In genomic region chr1:201481761-201482493, GRCh38 we compare ENCODE assay signal across 9 cellular contexts. TPM values are rescaled to one million over a fixed set of nuclear protein-coding genes. Genes with fewer than 3 reads are reported as not detected.
A peak's percentile ranks its signal among the peaks of the same experiment; 100 is the strongest.
DNase-seq lines count a peak whose midpoint lies in the region; ATAC-seq, FAIRE-seq and TF ChIP-seq lines count a peak whose summit lies in the region.
"Had no signal": no experiment of that assay in that cellular context is flagged by ENCODE, and none has a peak within 500 bp of the region (broad histone marks: within the 10 kb centered on the region; RNA-seq: fewer than 3 reads in every experiment).

No MANE protein-coding gene starts in this region.

- ATAC-seq in GM21390 (IDR thresholded peaks at IDR 0.05; ENCODE audit: unreplicated experiment), result peak; percentile 68

- peak; percentile 94 for TF ChIP-seq CTCF in Calu3 (IDR thresholded peaks at IDR 0.05; ENCODE audit: unreplicated experiment)
- peak; percentile 91 for TF ChIP-seq CTCF in OCI-LY1 (IDR thresholded peaks at IDR 0.05; ENCODE audit: low read length)

- H3K9me3 ChIP-seq in OCI-LY1 (ENCODE audit: low read length) (no peaks in the 10 kb centered on the region), muscle layer of colon (ENCODE audit: low read length) (no peaks in the 10 kb centered on the region)

- H4K20me1 ChIP-seq in OCI-LY1 (ENCODE audit: insufficient read depth, low read length), result no peaks in the 10 kb centered on the region

- H3K79me2 ChIP-seq in OCI-LY1 (ENCODE audit: insufficient read depth, low read length), result no peaks in the 10 kb centered on the region

- DNase-seq in Calu3 (peak; percentile 94), HTR-8/SVneo (ENCODE audit: insufficient read length, low spot score) (peak; percentile 92), activated T-cell treated with anti-CD3 and anti-CD28 coated beads for 4 hours (peak; percentile 72), erythroblast (lab: John Stamatoyannopoulos, UW) (peak; percentile 76 to 83)
- peak; percentile 49 to 72 for DNase-seq in stimulated activated CD8-positive, alpha-beta memory T cell treated with anti-CD3 and anti-CD28 coated beads, Interleukin-7, amount 100 ng/mL, for 1 hour (ENCODE audit: low read depth in 2 of 2)

- intact Hi-C loops in Calu3 (cut with micrococcal nuclease; ENCODE audit: unreplicated experiment), result loop anchor here (1.0 to 2.0 kb wide), 3 partner anchors 19 to 47 kb away; no protein-coding TSS in a partner anchor

- BruUV-seq in Calu3 (replicated peaks; lab: Mats Ljungman, UMichigan), result no TSS peak

- FAIRE-seq in HTR-8/SVneo (lab: Jason Lieb, UNC), result peak; percentile 4
- FAIRE-seq: islet of Langerhans had no signal

- peak overlapping the region; percentile 73 for H3K4me2 ChIP-seq in OCI-LY1 (ENCODE audit: low read length)

- H2AFZ ChIP-seq in OCI-LY1 (ENCODE audit: low read length), result no peak overlapping the region

- CTCF ChIA-PET in Calu3 (lab: Charles Lee), result interaction anchor here (0.6 to 5.7 kb wide), 19 partner anchors 12 to 798 kb away, joined by 3 to 172 read pairs (median 9); partner anchors contain the start of genes CSRP1 and PHLDA3

- H3K4me3 ChIP-seq in OCI-LY1 (ENCODE audit: low read depth, low read length, poor library complexity, severe bottlenecking) (peak overlapping the region; percentile 24), muscle layer of colon (ENCODE audit: low read depth in 1 of 2, low read length in 2 of 2) (peak overlapping the region in 1 of 2 donors; percentile 44)

- no peaks in the 10 kb centered on the region for H3K9me3 Mint-ChIP-seq in Calu3 (ENCODE audit: low read depth, unreplicated experiment)

- H3K4me1 ChIP-seq in OCI-LY1 (ENCODE audit: insufficient read depth, low read length, severe bottlenecking), result peaks cover 24% of the 10 kb centered on the region
- H3K4me1 ChIP-seq in muscle layer of colon (ENCODE audit: insufficient read depth, low read length), result peaks cover 42% of the 10 kb centered on the region

- H3F3A ChIP-seq in OCI-LY1 (ENCODE audit: insufficient read depth, low read length), result no peaks in the 10 kb centered on the region

- no peaks in the 10 kb centered on the region for H3K27me3 Mint-ChIP-seq in Calu3 (ENCODE audit: unreplicated experiment)

- H3K9ac ChIP-seq in OCI-LY1 (ENCODE audit: low read length) (peak overlapping the region; percentile 52; the same call in 1 of the 2 replicates), muscle layer of colon (ENCODE audit: low read length) (peak overlapping the region; percentile 31)

- H3K4me1 Mint-ChIP-seq in Calu3 (ENCODE audit: low read depth, unreplicated experiment), result peaks cover 25% of the 10 kb centered on the region

- no peak for TF ChIP-seq POLR2A in erythroblast (IDR thresholded peaks at IDR 0.05; ENCODE audit: low read length)

- H3K27ac ChIP-seq in OCI-LY1 (ENCODE audit: low read depth, low read length, poor library complexity, severe bottlenecking) (no peak overlapping the region), muscle layer of colon (ENCODE audit: low read depth, low read length) (peak overlapping the region; percentile 84)

- H3K36me3 ChIP-seq in OCI-LY1 (ENCODE audit: insufficient read depth, low read length) (no peaks in the 10 kb centered on the region), muscle layer of colon (ENCODE audit: insufficient read depth, low read length) (peaks cover 37% of the 10 kb centered on the region)

- H3K27ac Mint-ChIP-seq in Calu3 (ENCODE audit: unreplicated experiment), result peak overlapping the region; percentile 13

- peak overlapping the region; percentile 63 for H3K4me3 Mint-ChIP-seq in Calu3 (ENCODE audit: low read depth, unreplicated experiment)

- H3K9me2 ChIP-seq in OCI-LY1 (ENCODE audit: low read depth, low read length), result no peaks in the 10 kb centered on the region

- peaks cover 22% of the 10 kb centered on the region for H3K36me3 Mint-ChIP-seq in Calu3 (ENCODE audit: insufficient read depth, unreplicated experiment)

- H3K27me3 ChIP-seq in OCI-LY1 (ENCODE audit: insufficient read depth, low read length), result 0 out of 2 replicates have a peak, but pooled peaks cover 4% of the 10 kb centered on the region
- H3K27me3 ChIP-seq in muscle layer of colon (ENCODE audit: control insufficient read depth in 1 of 2, insufficient read depth in 2 of 2, low read length in 2 of 2), result no peaks in the 10 kb centered on the region

RNA-seq across cellular contexts. Expression of gene PHLDA3, which starts 12.9 kb away (rescaled TPM):
- 31.1 and 36.7 TPM in 2 replicates for total RNA-seq in Calu3 (2022)

RNA-seq across cellular contexts. Expression of gene CSRP1, which starts 25.0 kb away (rescaled TPM):
- 69.9 and 73.5 TPM in 2 replicates for total RNA-seq in Calu3 (2022)

RNA-seq across cellular contexts. Expression of gene NAV1, which starts 57.0 kb away (rescaled TPM):
- 13.1 and 24.8 TPM in 2 replicates for total RNA-seq in Calu3 (2022)
